In genomic region chr7:100053201-100053600, GRCh38 we compare ENCODE assay signal across 9 cellular contexts. TPM values are rescaled to one million over a fixed set of nuclear protein-coding genes. Genes with fewer than 3 reads are reported as not detected.
A peak's percentile ranks its signal among the peaks of the same experiment; 100 is the strongest.
DNase-seq lines count a peak whose midpoint lies in the region; ATAC-seq, FAIRE-seq and TF ChIP-seq lines count a peak whose summit lies in the region.
"Had no signal": no experiment of that assay in that cellular context is flagged by ENCODE, and none has a peak within 500 bp of the region (broad histone marks: within the 10 kb centered on the region; RNA-seq: fewer than 3 reads in every experiment).

No MANE protein-coding gene starts in this region.

- no peaks in the 10 kb centered on the region for H4K20me1 ChIP-seq in OCI-LY1 (ENCODE audit: insufficient read depth, low read length)

- intact Hi-C loops in right lobe of liver (cut with DNase I): loop anchor here in 1 of 2 donors (10.0 kb wide), 1 partner anchor 138 kb away; the partner anchor contains the start of gene TRIM4

- H3K9me3 ChIP-seq in OCI-LY1 (ENCODE audit: low read length) (no peaks in the 10 kb centered on the region), right lobe of liver (no peaks in the 10 kb centered on the region)

- H3K27ac ChIP-seq in OCI-LY1 (ENCODE audit: low read depth, low read length, poor library complexity, severe bottlenecking): no peak overlapping the region
- H3K27ac ChIP-seq in right lobe of liver: no peak overlapping the region
- H3K27ac ChIP-seq: C4-2B had no signal

- H3K4me2 ChIP-seq in OCI-LY1 (ENCODE audit: low read length): no peak overlapping the region

- H3K4me1 ChIP-seq in OCI-LY1 (ENCODE audit: insufficient read depth, low read length, severe bottlenecking) (peaks cover 19% of the 10 kb centered on the region), right lobe of liver (peaks cover 0 to 5% (median 0%) of the 10 kb centered on the region in 4 donors)

- no peak overlapping the region for H2AFZ ChIP-seq in OCI-LY1 (ENCODE audit: low read length)

- H3K27me3 ChIP-seq in OCI-LY1 (ENCODE audit: insufficient read depth, low read length): no peaks in the 10 kb centered on the region
- no peaks in the 10 kb centered on the region for H3K27me3 ChIP-seq in bronchial epithelial cell (ENCODE audit: control insufficient read depth, insufficient read depth, low read length)
- H3K27me3 ChIP-seq in right lobe of liver: no peaks in the 10 kb centered on the region

- peak; percentile 63 to 84 (median 78) for ATAC-seq in right lobe of liver
- ATAC-seq in GM21447 (IDR thresholded peaks at IDR 0.05; ENCODE audit: unreplicated experiment): no peak
- ATAC-seq in GM19455 (IDR thresholded peaks at IDR 0.05; ENCODE audit: unreplicated experiment): no peak

- no peaks in the 10 kb centered on the region for H3F3A ChIP-seq in OCI-LY1 (ENCODE audit: insufficient read depth, low read length)

- peak; percentile 19 for DNase-seq in activated CD4-positive, alpha-beta T cell treated with anti-CD3 and anti-CD28 coated beads for 48 hours
- DNase-seq in activated CD4-positive, alpha-beta T cell treated with anti-CD3 and anti-CD28 coated beads, Interleukin-2, amount 50 U/mL, for 1 hour: no peak
- peak; percentile 77 to 82 for DNase-seq in Kasumi-1 (lab: John Stamatoyannopoulos, UW)
- peak; percentile 80 for DNase-seq in bronchial epithelial cell (ENCODE audit: low read depth)
- DNase-seq in right lobe of liver: peak in 1 of 3 donors; percentile 64

- H3K36me3 ChIP-seq in OCI-LY1 (ENCODE audit: insufficient read depth, low read length): peaks cover 15% of the 10 kb centered on the region
- peaks cover 9% of the 10 kb centered on the region for H3K36me3 ChIP-seq in bronchial epithelial cell (ENCODE audit: control insufficient read depth, insufficient read depth, low read length)
- H3K36me3 ChIP-seq in right lobe of liver: peaks cover 0 to 18% (median 5%) of the 10 kb centered on the region in 4 donors

- H3K4me3 ChIP-seq in OCI-LY1 (ENCODE audit: low read depth, low read length, poor library complexity, severe bottlenecking) (no peak overlapping the region), bronchial epithelial cell (ENCODE audit: low read depth, low read length) (no peak overlapping the region), right lobe of liver (no peak overlapping the region)

- TF ChIP-seq CTCF in OCI-LY1 (IDR thresholded peaks at IDR 0.05; ENCODE audit: low read length) (peak; percentile 50), bronchial epithelial cell (IDR thresholded peaks at IDR 0.05; ENCODE audit: insufficient read depth, low read length, severe bottlenecking) (peak; percentile 31), right lobe of liver (IDR thresholded peaks at IDR 0.05) (peak in 3 of 4 donors; percentile 44 to 66 (median 45))

- no peak for FAIRE-seq in bronchial epithelial cell (lab: Jason Lieb, UNC)

- TF ChIP-seq POLR2A in right lobe of liver (IDR thresholded peaks at IDR 0.05): no peak

- WGBS in right lobe of liver (ENCODE audit: insufficient coverage, low coverage, low lambda C conversion rate, missing lambda C conversion rate): 9% methylated on average over 3 of the region's 3 CpGs

- no peak overlapping the region for H3K9ac ChIP-seq in OCI-LY1 (ENCODE audit: low read length)

- no peaks in the 10 kb centered on the region for H3K9me2 ChIP-seq in OCI-LY1 (ENCODE audit: low read depth, low read length)

- H3K79me2 ChIP-seq in OCI-LY1 (ENCODE audit: insufficient read depth, low read length): no peaks in the 10 kb centered on the region

RNA-seq across cellular contexts. Expression of gene ZSCAN21, which starts 3.6 kb away (rescaled TPM):
- 9.6 and 11.6 TPM in 2 replicates for total RNA-seq in bronchial epithelial cell
- total RNA-seq in right lobe of liver: 1 to 10 TPM; 4.3 to 8.1 (median 5.7) TPM

RNA-seq across cellular contexts. Expression of gene ZNF3, which starts 28.3 kb away (rescaled TPM):
- 13.6 and 21.1 TPM in 2 replicates for total RNA-seq in bronchial epithelial cell
- total RNA-seq in right lobe of liver: 10 to 100 TPM in 5 of 6 experiments, 1 to 10 TPM in 1; 9.7 to 18.8 (median 14.0) TPM

RNA-seq across cellular contexts. Expression of gene COPS6, which starts 35.6 kb away (rescaled TPM):
- total RNA-seq in bronchial epithelial cell (60.0 and 77.6 TPM in 2 replicates), right lobe of liver (10 to 100 TPM; 28.3 to 49.7 (median 42.7) TPM)

RNA-seq across cellular contexts. Expression of gene ZKSCAN1, which starts 37.8 kb away (rescaled TPM):
- total RNA-seq in bronchial epithelial cell: 25.0 and 33.2 TPM in 2 replicates
- 100 to 1,000 TPM in 2 of 6 experiments, 10 to 100 TPM in 4; 24.5 to 147 (median 80.1) TPM for total RNA-seq in right lobe of liver

RNA-seq across cellular contexts. Expression of gene MCM7, which starts 48.0 kb away (rescaled TPM):
- 15.9 and 46.1 TPM in 2 replicates for total RNA-seq in bronchial epithelial cell
- total RNA-seq in right lobe of liver: 10 to 100 TPM; 12.6 to 25.9 (median 20.8) TPM

Comparison
In these comparisons a context has a peak if more than half of its experiments do, and no peak if none do; other contexts are left out.
1. ATAC-seq: peak in right lobe of liver (4 of 4); none in GM21447 (single experiment) and GM19455 (single experiment).
2. Peak in every context shown above with its lines, with median percentiles within 50 percentile points of each other: CTCF ChIP-seq.